14 cellular contexts compared by ENCODE assay signal in genomic region chr14:89564999-89565398, GRCh38.
DNase-seq lines count a peak whose midpoint lies in the region; ATAC-seq and TF ChIP-seq lines count a peak whose summit lies in the region.
"Had no signal": no experiment of that assay in that cellular context is flagged by ENCODE, and none has a peak within 500 bp of the region (broad histone marks: within the 10 kb centered on the region; RNA-seq: fewer than 3 reads in every experiment).

No MANE protein-coding gene starts in this region.

- peak overlapping the region; percentile 55 to 80 for H3K27ac Mint-ChIP-seq in effector memory CD8-positive, alpha-beta T cell
- peak overlapping the region; percentile 51 for H3K27ac Mint-ChIP-seq in stimulated activated effector memory CD8-positive, alpha-beta T cell treated with anti-CD3 and anti-CD28 coated beads, Interleukin-12 subunit alpha, Interleukin-12 subunit beta, amount 100 ng/mL, for 72 hours

- H3K4me1 Mint-ChIP-seq in effector memory CD8-positive, alpha-beta T cell (ENCODE audit: low read depth in 2 of 2) = peaks cover 47 to 66% of the 10 kb centered on the region in 2 donors
- H3K4me1 Mint-ChIP-seq in stimulated activated effector memory CD8-positive, alpha-beta T cell treated with anti-CD3 and anti-CD28 coated beads, Interleukin-12 subunit alpha, Interleukin-12 subunit beta, amount 100 ng/mL, for 72 hours = peaks cover 51% of the 10 kb centered on the region

- DNase-seq in left ventricle myocardium superior (no peak), cardiac septum (ENCODE audit: low spot score) (no peak), DND-41 (no peak), hepatocyte (ENCODE audit: low spot score) (no peak), GM10266 (ENCODE audit: extremely low spot score) (no peak)
- no peak for DNase-seq in effector memory CD8-positive, alpha-beta T cell
- no peak for DNase-seq in stimulated activated effector memory CD8-positive, alpha-beta T cell treated with anti-CD3 and anti-CD28 coated beads, Interleukin-12 subunit alpha, Interleukin-12 subunit beta, amount 100 ng/mL, for 72 hours (ENCODE audit: low spot score in 2 of 2)
- DNase-seq: DMS79, NCI-H1417 treated with DMSO at 0.1 percent for 48 hours, NCI-H1930, PC-9 had no signal

- H3K9me3 ChIP-seq in DND-41 (ENCODE audit: insufficient read depth, low read length, severe bottlenecking) = no peaks in the 10 kb centered on the region
- no peaks in the 10 kb centered on the region for H3K9me3 ChIP-seq in hepatocyte (ENCODE audit: low read depth)

- intact Hi-C loops in left ventricle myocardium superior (cut with micrococcal nuclease) (no loop called here), cardiac septum (cut with DNase I) (loop anchor here (5.0 kb wide), 1 partner anchor 148 kb away; the partner anchor contains the start of gene FOXN3)

- ATAC-seq in left ventricle myocardium superior (peak; percentile 33), DND-41 (ENCODE audit: insufficient read depth, low read depth) (no peak), HG03108 (IDR thresholded peaks at IDR 0.05; ENCODE audit: unreplicated experiment) (no peak)
- ATAC-seq in effector memory CD8-positive, alpha-beta T cell (replicated peaks) = no peak
- ATAC-seq in stimulated activated effector memory CD8-positive, alpha-beta T cell treated with anti-CD3 and anti-CD28 coated beads, Interleukin-12 subunit alpha, Interleukin-12 subunit beta, amount 100 ng/mL, for 72 hours = no peak

- no peaks in the 10 kb centered on the region for H3K9me2 ChIP-seq in hepatocyte (replicated peaks; ENCODE audit: insufficient read depth)

- peaks cover 16% of the 10 kb centered on the region; the same call in 1 of the 2 replicates for H3K79me2 ChIP-seq in DND-41 (ENCODE audit: insufficient read depth, low read length)
- no peaks in the 10 kb centered on the region for H3K79me2 ChIP-seq in hepatocyte

- TF ChIP-seq CTCF in DND-41 (IDR thresholded peaks at IDR 0.05; ENCODE audit: borderline replicate concordance, extremely low read depth, low read length, poor library complexity, severe bottlenecking) (no peak), hepatocyte (IDR thresholded peaks at IDR 0.05; ENCODE audit: poor library complexity) (no peak), GM10266 (IDR thresholded peaks at IDR 0.05; ENCODE audit: control insufficient read depth, insufficient read depth, low read depth, missing control alignments) (no peak)

- H3K4me2 ChIP-seq in DND-41 (ENCODE audit: insufficient read depth, low read length) = no peak overlapping the region
- H3K4me2 ChIP-seq in hepatocyte = no peak overlapping the region
- H3K4me2 ChIP-seq: PC-9 had no signal

- H3K4me3 ChIP-seq in DND-41 (ENCODE audit: low read depth in 1 of 2, low read length in 2 of 2) (no peak overlapping the region), hepatocyte (no peak overlapping the region)
- H3K4me3 ChIP-seq: PC-9 had no signal

- WGBS in hepatocyte (ENCODE audit: low lambda C conversion rate, missing lambda C conversion rate) = 100% methylated on average over 4 of the region's 5 CpGs

- H3K9ac ChIP-seq in DND-41 (ENCODE audit: low read depth, low read length) = no peak overlapping the region

- no peak overlapping the region for H2AFZ ChIP-seq in DND-41 (ENCODE audit: low read depth, low read length)
- H2AFZ ChIP-seq in hepatocyte = no peak overlapping the region
- H2AFZ ChIP-seq: PC-9 had no signal

- peaks cover 16% of the 10 kb centered on the region for H3K36me3 Mint-ChIP-seq in effector memory CD8-positive, alpha-beta T cell (ENCODE audit: insufficient read depth)
- peaks cover 11% of the 10 kb centered on the region for H3K36me3 Mint-ChIP-seq in stimulated activated effector memory CD8-positive, alpha-beta T cell treated with anti-CD3 and anti-CD28 coated beads, Interleukin-12 subunit alpha, Interleukin-12 subunit beta, amount 100 ng/mL, for 72 hours

- no peak overlapping the region for H3K4me3 Mint-ChIP-seq in effector memory CD8-positive, alpha-beta T cell
- H3K4me3 Mint-ChIP-seq in stimulated activated effector memory CD8-positive, alpha-beta T cell treated with anti-CD3 and anti-CD28 coated beads, Interleukin-12 subunit alpha, Interleukin-12 subunit beta, amount 100 ng/mL, for 72 hours = no peak overlapping the region

- 0 out of 2 replicates have a peak overlapping the region, but pooled peaks have one; percentile 24 for H3K27ac ChIP-seq in DND-41 (ENCODE audit: low read length)
- H3K27ac ChIP-seq in hepatocyte = no peak overlapping the region
- H3K27ac ChIP-seq: C4-2B, HL-60, PC-9 had no signal

- H3K4me1 ChIP-seq in DND-41 (ENCODE audit: insufficient read depth, low read length) (no peaks in the 10 kb centered on the region), hepatocyte (ENCODE audit: insufficient read depth) (no peaks in the 10 kb centered on the region)

- H4K20me1 ChIP-seq in DND-41 (ENCODE audit: insufficient read depth, low read length) (peaks cover 3% of the 10 kb centered on the region; the same call in 1 of the 2 replicates), hepatocyte (ENCODE audit: insufficient read depth, poor library complexity, severe bottlenecking) (no peaks in the 10 kb centered on the region)

- no peaks in the 10 kb centered on the region for H3K9me3 Mint-ChIP-seq in effector memory CD8-positive, alpha-beta T cell
- H3K9me3 Mint-ChIP-seq in stimulated activated effector memory CD8-positive, alpha-beta T cell treated with anti-CD3 and anti-CD28 coated beads, Interleukin-12 subunit alpha, Interleukin-12 subunit beta, amount 100 ng/mL, for 72 hours = no peaks in the 10 kb centered on the region

- H3K36me3 ChIP-seq in DND-41 (ENCODE audit: insufficient read depth, low read length) = no peaks in the 10 kb centered on the region
- no peaks in the 10 kb centered on the region for H3K36me3 ChIP-seq in hepatocyte (replicated peaks; ENCODE audit: insufficient read depth, low read depth)

- H3K27me3 Mint-ChIP-seq in effector memory CD8-positive, alpha-beta T cell = no peaks in the 10 kb centered on the region

- H3K27me3 ChIP-seq in DND-41 (ENCODE audit: insufficient read depth, low read length, poor library complexity) = no peaks in the 10 kb centered on the region
- no peaks in the 10 kb centered on the region for H3K27me3 ChIP-seq in hepatocyte
